36 cellular contexts compared by ENCODE assay signal in genomic region chr2:76938153-76938552, GRCh38.
DNase-seq lines count a peak whose midpoint lies in the region; ATAC-seq, FAIRE-seq and TF ChIP-seq lines count a peak whose summit lies in the region.
"Had no signal": no experiment of that assay in that cellular context is flagged by ENCODE, and none has a peak within 500 bp of the region (broad histone marks: within the 10 kb centered on the region; RNA-seq: fewer than 3 reads in every experiment).

No MANE protein-coding gene starts in this region.

- TF ChIP-seq RAD21 in SK-N-SH (IDR thresholded peaks at IDR 0.05; ENCODE audit: low read length), result no peak

- no peaks in the 10 kb centered on the region for H3K36me3 Mint-ChIP-seq in CD8-positive, alpha-beta T cell
- H3K36me3 Mint-ChIP-seq: CD14-positive monocyte; CD4-positive, alpha-beta memory T cell; CD4-positive, CD25-positive, alpha-beta regulatory T cell; CD8-positive, alpha-beta memory T cell had no signal

- no peak for TF ChIP-seq EP300 in SK-N-SH (IDR thresholded peaks at IDR 0.05; ENCODE audit: borderline replicate concordance in 1 of 2, low read depth in 1 of 2, low read length in 1 of 2)

- POLR2A ChIA-PET in SK-N-SH (lab: Yijun Ruan, JAX) (no interaction called here), GM10248 (lab: Yijun Ruan, JAX) (no interaction called here)
- POLR2A ChIA-PET in CD8-positive, alpha-beta T cell (lab: Charles Lee), result no interaction called here

- no peaks in the 10 kb centered on the region for H3K9me2 ChIP-seq in SK-N-SH

- H3K4me1 ChIP-seq in SK-N-SH (ENCODE audit: control insufficient read depth in 1 of 2, insufficient read depth in 2 of 2, low read depth in 1 of 2, low read length in 1 of 2) (no peaks in the 10 kb centered on the region), osteoblast (ENCODE audit: insufficient read depth, low read length) (no peaks in the 10 kb centered on the region)
- no peaks in the 10 kb centered on the region for H3K4me1 ChIP-seq in CD8-positive, alpha-beta T cell (ENCODE audit: insufficient read depth, low read length)
- H3K4me1 ChIP-seq: A549; BE2C; BLaER1; BLaER1 treated with 17β-estradiol and CSF1 and Interleukin-3, amounts not matched to agents 10 nM and 100 nM; Caco-2 had no signal

- H3K9ac ChIP-seq in SK-N-SH, result no peak overlapping the region
- H3K9ac ChIP-seq: BLaER1; BLaER1 treated with 17β-estradiol and CSF1 and Interleukin-3, amounts not matched to agents 10 nM and 100 nM had no signal

- CTCF ChIA-PET in SK-N-SH (lab: Yijun Ruan, JAX) (interaction anchor here (0.9 kb wide), 1 partner anchor 12 kb away, joined by 3 read pairs; no protein-coding TSS in a partner anchor), GM10248 (lab: Yijun Ruan, JAX) (interaction anchor here (1.3 kb wide), 1 partner anchor 15 kb away, joined by 3 read pairs; no protein-coding TSS in a partner anchor)
- CTCF ChIA-PET in CD8-positive, alpha-beta T cell (lab: Charles Lee), result no interaction called here

- peak; percentile 26 for FAIRE-seq in frontal cortex (lab: Jason Lieb, UNC)
- peak; percentile 88 for FAIRE-seq in islet of Langerhans (lab: Jason Lieb, UNC)
- FAIRE-seq: A204.1, A549, D721Med had no signal

- ATAC-seq in SK-N-SH treated with all-trans-retinoic acid at 6 μM for 48 hours (no peak), GM19328 (IDR thresholded peaks at IDR 0.05; ENCODE audit: unreplicated experiment) (no peak)
- no peak for ATAC-seq in CD8-positive, alpha-beta T cell
- ATAC-seq: A549 had no signal

- H4K20me1 ChIP-seq in SK-N-SH (ENCODE audit: insufficient read depth) (no peaks in the 10 kb centered on the region), osteoblast (ENCODE audit: insufficient read depth, low read length) (no peaks in the 10 kb centered on the region)
- H4K20me1 ChIP-seq: BLaER1; BLaER1 treated with 17β-estradiol and CSF1 and Interleukin-3, amounts not matched to agents 10 nM and 100 nM had no signal

- H3K36me3 ChIP-seq in SK-N-SH (replicated peaks in 1 of 2; ENCODE audit: control insufficient read depth in 1 of 2, insufficient read depth in 2 of 2, low read length in 1 of 2) (no peaks in the 10 kb centered on the region), osteoblast (ENCODE audit: insufficient read depth, low read length) (no peaks in the 10 kb centered on the region)
- H3K36me3 ChIP-seq in CD8-positive, alpha-beta T cell (ENCODE audit: insufficient read depth, low read length), result no peaks in the 10 kb centered on the region
- H3K36me3 ChIP-seq: BE2C; BLaER1; BLaER1 treated with 17β-estradiol and CSF1 and Interleukin-3, amounts not matched to agents 10 nM and 100 nM had no signal

- H3F3A ChIP-seq in SK-N-SH (replicated peaks; ENCODE audit: insufficient read depth), result no peaks in the 10 kb centered on the region

- H3K27ac ChIP-seq in SK-N-SH (ENCODE audit: low read depth in 2 of 2, low read length in 1 of 2), result no peak overlapping the region
- H3K27ac ChIP-seq in osteoblast (ENCODE audit: low read depth, low read length), result no peak overlapping the region
- no peak overlapping the region for H3K27ac ChIP-seq in CD8-positive, alpha-beta T cell (ENCODE audit: low read depth, low read length)
- H3K27ac ChIP-seq: 22Rv1; A549; BLaER1; BLaER1 treated with 17β-estradiol and CSF1 and Interleukin-3, amounts not matched to agents 10 nM and 100 nM; C4-2B had no signal

- no peaks in the 10 kb centered on the region for H3K4me1 Mint-ChIP-seq in CD8-positive, alpha-beta T cell (ENCODE audit: low read depth)
- H3K4me1 Mint-ChIP-seq: B cell; CD14-positive monocyte; CD4-positive, alpha-beta memory T cell; CD4-positive, CD25-positive, alpha-beta regulatory T cell; CD8-positive, alpha-beta memory T cell had no signal

- H2AFZ ChIP-seq in SK-N-SH (ENCODE audit: low read depth) (no peak overlapping the region), osteoblast (ENCODE audit: low read length) (no peak overlapping the region)

- H3K4me2 ChIP-seq in SK-N-SH (no peak overlapping the region), osteoblast (ENCODE audit: insufficient read depth, low read length) (no peak overlapping the region)
- H3K4me2 ChIP-seq: A549; BLaER1; BLaER1 treated with 17β-estradiol and CSF1 and Interleukin-3, amounts not matched to agents 10 nM and 100 nM had no signal

- no peaks in the 10 kb centered on the region for H3K27me3 Mint-ChIP-seq in CD8-positive, alpha-beta T cell (ENCODE audit: low read depth)
- H3K27me3 Mint-ChIP-seq: B cell; CD4-positive, alpha-beta memory T cell; CD4-positive, alpha-beta T cell; CD4-positive, CD25-positive, alpha-beta regulatory T cell had no signal

- TF ChIP-seq CTCF in SK-N-SH (IDR thresholded peaks at IDR 0.05), result no peak
- no peak for TF ChIP-seq CTCF in osteoblast (IDR thresholded peaks at IDR 0.05; ENCODE audit: extremely low read depth, low read depth, low read length)
- TF ChIP-seq CTCF in GM10248 (IDR thresholded peaks at IDR 0.05; ENCODE audit: control extremely low read depth, extremely low read depth, low read depth, missing control alignments), result no peak
- no peak for TF ChIP-seq CTCF in CD8-positive, alpha-beta T cell (IDR thresholded peaks at IDR 0.05)

- H3K27me3 ChIP-seq in SK-N-SH (ENCODE audit: insufficient read depth), result no peaks in the 10 kb centered on the region
- no peaks in the 10 kb centered on the region for H3K27me3 ChIP-seq in osteoblast (ENCODE audit: insufficient read depth, low read length)
- H3K27me3 ChIP-seq in CD8-positive, alpha-beta T cell (ENCODE audit: insufficient read depth, low read length), result no peaks in the 10 kb centered on the region
- H3K27me3 ChIP-seq: BE2C; BLaER1; BLaER1 treated with 17β-estradiol and CSF1 and Interleukin-3, amounts not matched to agents 10 nM and 100 nM had no signal

- no peak overlapping the region for H3K27ac Mint-ChIP-seq in CD8-positive, alpha-beta T cell
- H3K27ac Mint-ChIP-seq: B cell; CD14-positive monocyte; CD4-positive, alpha-beta memory T cell; CD4-positive, alpha-beta T cell; CD4-positive, CD25-positive, alpha-beta regulatory T cell; CD8-positive, alpha-beta memory T cell had no signal

- intact Hi-C loops in CD8-positive, alpha-beta T cell (cut with DNase I, micrococcal nuclease), result no loop called here

- H3K4me3 ChIP-seq in SK-N-SH (ENCODE audit: low read depth in 2 of 2, low read length in 1 of 2) (no peak overlapping the region), osteoblast (ENCODE audit: insufficient read depth, low read length) (no peak overlapping the region)
- H3K4me3 ChIP-seq in CD8-positive, alpha-beta T cell (ENCODE audit: low read depth, low read length), result no peak overlapping the region
- H3K4me3 ChIP-seq: A549; BLaER1; BLaER1 treated with 17β-estradiol and CSF1 and Interleukin-3, amounts not matched to agents 10 nM and 100 nM had no signal

- no peak overlapping the region for H3K4me3 Mint-ChIP-seq in CD8-positive, alpha-beta T cell
- H3K4me3 Mint-ChIP-seq: B cell; CD14-positive monocyte; CD4-positive, alpha-beta memory T cell; CD4-positive, alpha-beta T cell; CD4-positive, CD25-positive, alpha-beta regulatory T cell; CD8-positive, alpha-beta memory T cell had no signal

- H3K9me3 ChIP-seq in SK-N-SH (no peaks in the 10 kb centered on the region), osteoblast (ENCODE audit: low read depth, low read length) (no peaks in the 10 kb centered on the region)
- H3K9me3 ChIP-seq in CD8-positive, alpha-beta T cell (ENCODE audit: low read length), result no peaks in the 10 kb centered on the region
- H3K9me3 ChIP-seq: BE2C; BLaER1; BLaER1 treated with 17β-estradiol and CSF1 and Interleukin-3, amounts not matched to agents 10 nM and 100 nM; Caco-2 had no signal

- H3K9me3 Mint-ChIP-seq in CD8-positive, alpha-beta T cell, result peaks cover 8% of the 10 kb centered on the region

- H3K79me2 ChIP-seq in SK-N-SH (ENCODE audit: insufficient read depth), result no peaks in the 10 kb centered on the region
- no peaks in the 10 kb centered on the region for H3K79me2 ChIP-seq in osteoblast (ENCODE audit: insufficient read depth, low read length)

- DNase-seq in SK-N-SH (no peak), frontal cortex (ENCODE audit: low spot score in 2 of 2) (no peak), osteoblast (ENCODE audit: insufficient read length, low spot score, missing footprints) (peak; percentile 13), GM10248 (ENCODE audit: extremely low spot score) (no peak)
- DNase-seq in CD8-positive, alpha-beta T cell, result no peak
- DNase-seq: 8988T; ACHN; AML-193; BE2C; C1 segment of cervical spinal cord; Caco-2; Calu3; CD4-positive, alpha-beta memory T cell; CD4-positive, alpha-beta T cell; CD4-positive, CD25-positive, alpha-beta regulatory T cell; CD8-positive, alpha-beta memory T cell; COR-L47; DMS 273 treated with DMSO at 0.1 percent for 48 hours; DMS153; DMS53; DMS79; DMS79 treated with DMSO at 0.1 percent for 48 hours; DND-41; EL had no signal

TF ChIP-seq in SK-N-SH treated with all-trans-retinoic acid at 6 μM for 48 hours, 23 proteins besides CTCF, POLR2A, EP300 and RAD21 (continues in another document):
- TF ChIP-seq ZC3H10 (CRISPR knock-in tag; IDR thresholded peaks at IDR 0.05) (no peak), CSDC2 (CRISPR knock-in tag; IDR thresholded peaks at IDR 0.05) (no peak), ZNF565 (CRISPR knock-in tag; conservative IDR thresholded peaks at IDR 0.05; ENCODE audit: low read depth) (no peak), ZFP3 (CRISPR knock-in tag; IDR thresholded peaks at IDR 0.05) (no peak), GLIS3 (CRISPR knock-in tag; IDR thresholded peaks at IDR 0.05) (no peak)

TF ChIP-seq in SK-N-SH, 30 proteins besides CTCF, POLR2A, EP300 and RAD21 (continues in another document):
- TF ChIP-seq TAF1 (IDR thresholded peaks at IDR 0.05; ENCODE audit: borderline replicate concordance, low read depth, low read length), result no peak
- no peak for TF ChIP-seq NFIC (IDR thresholded peaks at IDR 0.05; ENCODE audit: borderline replicate concordance)
- TF ChIP-seq FOXJ3 (CRISPR knock-in tag; IDR thresholded peaks at IDR 0.05), result no peak
